In the genomic region with DNA sequence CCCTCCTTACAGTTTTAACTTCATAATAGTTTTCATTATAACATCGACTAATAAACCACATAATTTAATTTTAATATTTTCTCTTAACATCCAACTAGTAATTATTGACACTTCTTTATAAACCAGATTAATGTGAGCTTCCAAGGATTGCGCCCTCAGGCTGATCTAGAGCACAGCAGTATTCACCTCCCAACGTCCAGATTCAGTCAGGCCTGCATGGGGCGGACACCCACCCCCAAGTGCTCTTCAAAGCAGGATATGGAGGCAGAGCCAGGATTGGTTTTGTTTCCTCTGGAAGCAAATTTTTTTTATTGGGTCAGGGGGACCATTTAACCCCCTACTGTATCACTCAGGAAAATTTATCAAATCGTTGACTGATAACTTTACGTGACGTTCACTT, we compare ENCODE assay signal across 18 cellular contexts.
"Had no signal": no experiment of that assay in that cellular context is flagged by ENCODE, and none has a peak within 500 bp of the region (broad histone marks: within the 10 kb centered on the region; RNA-seq: fewer than 3 reads in every experiment).

No MANE protein-coding gene starts in this region.

- H3K4me3 Mint-ChIP-seq: naive thymus-derived CD4-positive, alpha-beta T cell; nephron progenitor cell had no signal

- H3K4me3 ChIP-seq: hepatocyte, psoas muscle, sigmoid colon, skin epidermis, stomach, thoracic aorta, transverse colon had no signal

- H3K27ac ChIP-seq: hepatocyte, psoas muscle, skin epidermis, stomach, thoracic aorta, transverse colon had no signal

- H3K27ac Mint-ChIP-seq: naive thymus-derived CD4-positive, alpha-beta T cell; nephron progenitor cell had no signal

- H3K36me3 Mint-ChIP-seq: naive thymus-derived CD4-positive, alpha-beta T cell had no signal

- H3K9me3 Mint-ChIP-seq: endodermal cell; naive thymus-derived CD4-positive, alpha-beta T cell; nephron progenitor cell had no signal

- ATAC-seq: naive thymus-derived CD4-positive, alpha-beta T cell; psoas muscle had no signal

- DNase-seq: effector CD4-positive, alpha-beta T cell; foreskin melanocyte; kidney; left cardiac atrium; left ventricle myocardium superior; naive thymus-derived CD4-positive, alpha-beta T cell; psoas muscle; sigmoid colon; stimulated activated CD4-positive, alpha-beta T cell treated with anti-CD3 and anti-CD28 coated beads, Interleukin-2, amount 100 ng/mL, for 24 hours; stimulated activated CD4-positive, alpha-beta T cell treated with anti-CD3 and anti-CD28 coated beads, Interleukin-4, amount 100 ng/mL, for 4 hours; stimulated activated naive CD4-positive, alpha-beta T cell; stomach; transverse colon had no signal

- H3K9me3 ChIP-seq: psoas muscle, sigmoid colon, stomach, thoracic aorta, transverse colon had no signal

- H3K27me3 ChIP-seq: hepatocyte, sigmoid colon, stomach, transverse colon had no signal
